ENCODE assay signal across 24 cellular contexts in genomic region chr22:46807458-46807857, GRCh38.
"Had no signal": no experiment of that assay in that cellular context is flagged by ENCODE, and none has a peak within 500 bp of the region (broad histone marks: within the 10 kb centered on the region; RNA-seq: fewer than 3 reads in every experiment).

No MANE protein-coding gene starts in this region.

- DNase-seq: activated CD4-positive, alpha-beta T cell treated with anti-CD3 and anti-CD28 coated beads for 4 hours; activated CD8-positive, alpha-beta memory T cell treated with anti-CD3 and anti-CD28 coated beads, Interleukin-2, amount 50 U/mL, for 4 hours; activated CD8-positive, alpha-beta T cell treated with anti-CD3 and anti-CD28 coated beads for 36 hours; activated naive CD8-positive, alpha-beta T cell treated with anti-CD3 and anti-CD28 coated beads, Interleukin-2, amount 50 U/mL, for 24 hours; amniotic stem cell; body of pancreas; MG63; MV-4-11; NCI-H1105; NCI-H1436; NCI-H1694 treated with DMSO at 0.1 percent for 48 hours; NCI-H2081; NCI-H510A treated with DMSO at 0.1 percent for 48 hours; NCI-H69; Peyer's patch; Right ventricle myocardium superior; SJCRH30; SK-N-SH; T-helper 1 cell had no signal

- H3K4me2 ChIP-seq: SK-N-SH had no signal

- H3K9me3 ChIP-seq: ascending aorta, body of pancreas, MG63, Peyer's patch, SJCRH30, SK-N-SH had no signal

- ATAC-seq: activated CD4-positive, CD25-positive, alpha-beta regulatory T cell treated with anti-CD3 and anti-CD28 coated beads, Interleukin-2, amount 50 U/mL, for 24 hours; activated CD8-positive, alpha-beta T cell treated with anti-CD3 and anti-CD28 coated beads for 36 hours; activated naive CD4-positive, alpha-beta T cell treated with anti-CD3 and anti-CD28 coated beads, Interleukin-2, amount 50 U/mL, for 72 hours; activated naive CD8-positive, alpha-beta T cell treated with anti-CD3 and anti-CD28 coated beads, Interleukin-2, amount 50 U/mL, for 24 hours; body of pancreas had no signal

- H3K27me3 ChIP-seq: ascending aorta, body of pancreas, cardiac muscle cell, MG63, Peyer's patch, SJCRH30 had no signal

- H3K4me1 ChIP-seq: SJCRH30 had no signal

- H3K4me3 Mint-ChIP-seq: activated CD8-positive, alpha-beta T cell treated with anti-CD3 and anti-CD28 coated beads for 36 hours; activated naive CD8-positive, alpha-beta T cell treated with anti-CD3 and anti-CD28 coated beads, Interleukin-2, amount 50 U/mL, for 24 hours had no signal

- H3K27ac ChIP-seq: ascending aorta, body of pancreas, cardiac muscle cell, Peyer's patch, RWPE1, SJCRH30 had no signal

- H3K9me3 Mint-ChIP-seq: activated CD8-positive, alpha-beta T cell treated with anti-CD3 and anti-CD28 coated beads for 36 hours; activated naive CD4-positive, alpha-beta T cell treated with anti-CD3 and anti-CD28 coated beads, Interleukin-2, amount 50 U/mL, for 72 hours; activated naive CD8-positive, alpha-beta T cell treated with anti-CD3 and anti-CD28 coated beads, Interleukin-2, amount 50 U/mL, for 24 hours had no signal

- H3K27ac Mint-ChIP-seq: activated CD8-positive, alpha-beta T cell treated with anti-CD3 and anti-CD28 coated beads for 36 hours; activated naive CD8-positive, alpha-beta T cell treated with anti-CD3 and anti-CD28 coated beads, Interleukin-2, amount 50 U/mL, for 24 hours had no signal

- H3K4me3 ChIP-seq: ascending aorta, body of pancreas, cardiac muscle cell, MG63, Peyer's patch, SJCRH30 had no signal

- H3K9ac ChIP-seq: SK-N-SH had no signal

- H3K36me3 ChIP-seq: cardiac muscle cell, MG63 had no signal
